ENCODE assay signal across 8 cellular contexts in the genomic region with DNA sequence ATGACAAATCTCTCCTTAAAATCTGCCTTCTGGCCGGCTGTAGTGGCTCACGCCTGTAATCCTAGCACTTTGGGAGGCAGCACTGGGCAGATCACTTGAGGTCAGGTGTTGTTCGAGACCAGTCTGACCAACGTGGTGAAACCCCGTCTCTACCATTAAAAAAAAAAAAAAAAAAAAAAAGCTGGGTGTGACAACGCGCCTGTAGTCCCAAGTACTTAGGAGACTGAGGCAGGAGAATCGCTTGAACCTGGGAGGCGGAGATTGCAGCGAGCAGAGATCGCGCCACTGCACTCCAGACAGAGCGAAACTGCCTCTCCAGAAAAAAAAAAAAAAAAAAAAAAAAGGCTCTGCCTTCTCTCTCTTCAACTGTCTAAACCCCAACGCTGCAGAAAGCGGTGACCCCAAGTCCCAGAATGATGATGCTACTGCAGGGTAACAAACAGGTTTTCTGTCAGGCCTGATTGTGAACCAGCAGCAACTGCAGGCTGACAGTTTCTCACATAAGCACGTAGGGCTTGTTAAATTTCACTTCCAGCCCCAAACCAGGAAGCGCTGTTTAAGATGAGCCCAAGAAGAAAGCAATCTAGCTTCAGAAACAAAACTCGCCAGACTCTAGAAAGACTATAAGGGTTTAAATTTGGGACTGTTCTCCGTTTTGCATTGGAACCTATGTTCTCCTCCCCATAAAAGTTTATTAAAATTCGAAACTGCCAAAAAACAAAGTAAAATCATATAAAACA. TPM values are rescaled to one million over a fixed set of nuclear protein-coding genes. Genes with fewer than 3 reads are reported as not detected.
A peak's percentile ranks its signal among the peaks of the same experiment; 100 is the strongest.
DNase-seq lines count a peak whose midpoint lies in the region; ATAC-seq and TF ChIP-seq lines count a peak whose summit lies in the region.

No MANE protein-coding gene starts in this region.

- CTCF ChIA-PET in AG04449 (lab: Yijun Ruan, JAX) = interaction anchor here (1.0 to 3.2 kb wide), 5 partner anchors 8 to 26 kb away, joined by 3 to 14 read pairs (median 4); no protein-coding TSS in a partner anchor

- peaks cover 39% of the 10 kb centered on the region for H3K4me1 ChIP-seq in lower lobe of right lung

- no peaks in the 10 kb centered on the region for H3K9me3 ChIP-seq in lower lobe of right lung

- POLR2A ChIA-PET in AG04449 (lab: Yijun Ruan, JAX) = interaction anchor here (0.6 to 1.8 kb wide), 5 partner anchors 31 to 53 kb away, joined by 3 to 7 read pairs (median 5); no protein-coding TSS in a partner anchor

- H3K27ac ChIP-seq in coronary artery (peak overlapping the region; percentile 99 to 100), lower lobe of right lung (peak overlapping the region; percentile 99)

- H3K36me3 ChIP-seq in lower lobe of right lung = no peaks in the 10 kb centered on the region

- ATAC-seq in GM19023 (IDR thresholded peaks at IDR 0.05; ENCODE audit: unreplicated experiment) = peak; percentile 10
- peak in 1 of 2 donors; percentile 3 for ATAC-seq in lower lobe of right lung
- no peak for ATAC-seq in GM19328 (IDR thresholded peaks at IDR 0.05; ENCODE audit: unreplicated experiment)

- H3K4me3 ChIP-seq in AG04449 (ENCODE audit: low read depth, low read length) = peak overlapping the region; percentile 83
- H3K4me3 ChIP-seq in coronary artery = peak overlapping the region; percentile 99
- peak overlapping the region; percentile 91 for H3K4me3 ChIP-seq in lower lobe of right lung

- TF ChIP-seq CTCF in AG04449 (IDR thresholded peaks at IDR 0.05; ENCODE audit: insufficient read depth, low read length, missing control alignments) (no peak), coronary artery (IDR thresholded peaks at IDR 0.05) (no peak), lower lobe of right lung (IDR thresholded peaks at IDR 0.05) (no peak)

- no peaks in the 10 kb centered on the region for H3K27me3 ChIP-seq in lower lobe of right lung (ENCODE audit: low read depth)

- intact Hi-C loops in lower lobe of right lung (cut with DNase I) = no loop called here

- no peak for DNase-seq in AG04449 (ENCODE audit: low read depth, low spot score)
- DNase-seq in HK-2 (ENCODE audit: unreplicated experiment) = peak; percentile 18
- DNase-seq in UCSD-AML1 (lab: John Stamatoyannopoulos, UW; ENCODE audit: unreplicated experiment) = peak; percentile 12
- DNase-seq in coronary artery (ENCODE audit: low spot score) = no peak
- DNase-seq in lower lobe of right lung = no peak
- DNase-seq in stimulated activated naive CD4-positive, alpha-beta T cell treated with Interleukin-2 at 50 U/mL for 16 hours (lab: John Stamatoyannopoulos, UW) = peak; percentile 22

RNA-seq across cellular contexts. Expression of gene CAST, which starts 0.9 kb away (rescaled TPM):
- 272 TPM for total RNA-seq in lower lobe of right lung

Comparison
In these comparisons a context has a peak if more than half of its experiments do, and no peak if none do; other contexts are left out.
1. DNase-seq: peak in HK-2 (single experiment), UCSD-AML1 (single experiment) and stimulated activated naive CD4-positive, alpha-beta T cell treated with Interleukin-2 at 50 U/mL for 16 hours (single experiment); none in AG04449 (single experiment), coronary artery (single experiment) and lower lobe of right lung (single experiment).
2. Peak in every context shown above with its lines, with median percentiles within 50 percentile points of each other: H3K4me3 ChIP-seq.